26 cellular contexts compared by ENCODE assay signal in genomic region chr20:39890697-39891096, GRCh38.
"Had no signal": no experiment of that assay in that cellular context is flagged by ENCODE, and none has a peak within 500 bp of the region (broad histone marks: within the 10 kb centered on the region; RNA-seq: fewer than 3 reads in every experiment).

No MANE protein-coding gene starts in this region.

- H3K4me3 ChIP-seq: colonic mucosa, dorsolateral prefrontal cortex, gastroesophageal sphincter, heart left ventricle, hepatocyte, left ventricle myocardium inferior, lower lobe of right lung, mucosa of descending colon had no signal

- DNase-seq: cerebellar nuclear complex; colonic mucosa; dermis blood vessel endothelial cell; dorsolateral prefrontal cortex; effector CD4-positive, alpha-beta T cell; effector memory CD4-positive, alpha-beta T cell; erythroblast; foreskin keratinocyte; heart left ventricle; hypothalamus; immature natural killer cell; islet precursor cell; kidney; kidney glomerular epithelial cell; left cardiac atrium; left ventricle myocardium inferior; lower lobe of right lung; mesenchymal stem cell; mucosa of descending colon; naive B cell had no signal

- H3K4me2 ChIP-seq: hepatocyte had no signal

- H3K79me2 ChIP-seq: hepatocyte had no signal

- H2AFZ ChIP-seq: hepatocyte had no signal

- H3K27ac ChIP-seq: colonic mucosa, dorsolateral prefrontal cortex, epithelial cell of prostate, foreskin keratinocyte, gastroesophageal sphincter, heart left ventricle, hepatocyte, left ventricle myocardium inferior, lower lobe of right lung had no signal

- H3K9me3 Mint-ChIP-seq: mesothelial cell of epicardium had no signal

- H3K36me3 Mint-ChIP-seq: immature natural killer cell, mesothelial cell of epicardium, naive B cell had no signal

- H3K4me1 ChIP-seq: colonic mucosa had no signal

- H3K27me3 ChIP-seq: colonic mucosa, foreskin keratinocyte, gastroesophageal sphincter, heart left ventricle, hepatocyte had no signal

- FAIRE-seq: frontal cortex, kidney had no signal

- ATAC-seq: esophagus mucosa, foreskin keratinocyte, gastroesophageal sphincter, heart left ventricle, left cardiac atrium, lower lobe of right lung, mucosa of descending colon had no signal

- H3K27ac Mint-ChIP-seq: immature natural killer cell, mesothelial cell of epicardium, naive B cell had no signal

- H3K9me3 ChIP-seq: colonic mucosa, gastroesophageal sphincter, heart left ventricle, left ventricle myocardium inferior, lower lobe of right lung, mucosa of descending colon had no signal

- H3K36me3 ChIP-seq: colonic mucosa, gastroesophageal sphincter, heart left ventricle, left ventricle myocardium inferior, lower lobe of right lung had no signal

- H3K4me1 Mint-ChIP-seq: immature natural killer cell, naive B cell had no signal

- H3K4me3 Mint-ChIP-seq: immature natural killer cell, mesothelial cell of epicardium, naive B cell had no signal
